11 cellular contexts compared by ENCODE assay signal in the genomic region with DNA sequence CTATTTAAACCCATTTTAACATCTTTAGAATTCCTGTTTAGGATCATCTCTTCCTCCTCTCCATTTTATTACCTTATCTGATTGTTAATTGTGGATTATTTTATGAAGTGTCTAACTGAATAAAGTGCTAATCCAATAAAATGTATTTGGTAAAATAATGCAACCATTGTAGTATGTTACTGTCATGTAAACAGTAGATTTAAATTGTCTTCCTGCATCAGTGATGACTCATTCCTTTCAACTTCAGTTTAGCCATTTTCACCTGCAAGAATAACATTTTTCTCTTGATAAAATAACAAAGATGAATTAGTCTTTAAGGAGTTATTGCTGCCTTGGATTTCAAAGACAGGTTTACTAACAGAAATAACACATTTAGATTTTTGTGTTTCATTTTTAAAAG. TPM values are rescaled to one million over a fixed set of nuclear protein-coding genes. Genes with fewer than 3 reads are reported as not detected.
DNase-seq lines count a peak whose midpoint lies in the region; ATAC-seq, FAIRE-seq and TF ChIP-seq lines count a peak whose summit lies in the region.
"Had no signal": no experiment of that assay in that cellular context is flagged by ENCODE, and none has a peak within 500 bp of the region (broad histone marks: within the 10 kb centered on the region; RNA-seq: fewer than 3 reads in every experiment).

No MANE protein-coding gene starts in this region.

- no peaks in the 10 kb centered on the region for H3K9me3 ChIP-seq in HepG2 (ENCODE audit: low read length)
- H3K9me3 ChIP-seq in right lobe of liver = no peaks in the 10 kb centered on the region
- H3K9me3 ChIP-seq in OCI-LY7 (ENCODE audit: low read length) = no peaks in the 10 kb centered on the region
- H3K9me3 ChIP-seq in endodermal cell (ENCODE audit: control insufficient read depth, low read length) = no peaks in the 10 kb centered on the region
- no peaks in the 10 kb centered on the region for H3K9me3 ChIP-seq in osteoblast (ENCODE audit: low read depth, low read length)
- H3K9me3 ChIP-seq: thyroid gland had no signal

- intact Hi-C loops in HepG2 (cut with micrococcal nuclease; ENCODE audit: unreplicated experiment) = loop anchor here (1.0 to 10.0 kb wide), 3 partner anchors 77 to 606 kb away; no protein-coding TSS in a partner anchor
- intact Hi-C loops in right lobe of liver (cut with DNase I) = no loop called here
- intact Hi-C loops in OCI-LY7 (cut with micrococcal nuclease; ENCODE audit: unreplicated experiment) = loop anchor here (2.0 kb wide), 1 partner anchor 220 kb away; no protein-coding TSS in a partner anchor

- peaks cover 64% of the 10 kb centered on the region for H3K4me1 Mint-ChIP-seq in endodermal cell

- H2AFZ ChIP-seq in HepG2 (ENCODE audit: low read length) (no peak overlapping the region), OCI-LY7 (ENCODE audit: low read length) (no peak overlapping the region), osteoblast (ENCODE audit: low read length) (no peak overlapping the region)

- no peak overlapping the region for H3K4me3 Mint-ChIP-seq in endodermal cell

- no peak for TF ChIP-seq CTCF in HepG2 (CRISPR knock-in tag; IDR thresholded peaks at IDR 0.05)
- no peak for TF ChIP-seq CTCF in right lobe of liver (IDR thresholded peaks at IDR 0.05)
- no peak for TF ChIP-seq CTCF in OCI-LY7 (conservative IDR thresholded peaks at IDR 0.05; ENCODE audit: low read length)
- no peak for TF ChIP-seq CTCF in endodermal cell (conservative IDR thresholded peaks at IDR 0.05)
- no peak for TF ChIP-seq CTCF in osteoblast (IDR thresholded peaks at IDR 0.05; ENCODE audit: extremely low read depth, low read depth, low read length)

- no peak for TF ChIP-seq RAD21 in HepG2 (CRISPR knock-in tag; IDR thresholded peaks at IDR 0.05)

- no peak overlapping the region for H3K27ac ChIP-seq in HepG2 (ENCODE audit: extremely low read length, insufficient read depth, low read length)
- H3K27ac ChIP-seq in right lobe of liver = peak overlapping the region in 1 of 3 donors; percentile 52
- H3K27ac ChIP-seq in OCI-LY7 (ENCODE audit: low read depth, low read length, poor library complexity, severe bottlenecking) = no peak overlapping the region
- no peak overlapping the region for H3K27ac ChIP-seq in endodermal cell (ENCODE audit: low read depth, low read length)
- no peak overlapping the region for H3K27ac ChIP-seq in osteoblast (ENCODE audit: low read depth, low read length)

- no peak for TF ChIP-seq POLR2A in HepG2 (IDR thresholded peaks at IDR 0.05; ENCODE audit: insufficient read depth in 1 of 2, low read depth in 2 of 2, low read length in 2 of 2)
- no peak for TF ChIP-seq POLR2A in right lobe of liver (IDR thresholded peaks at IDR 0.05)

- CTCF ChIA-PET in HepG2 (lab: Yijun Ruan, JAX; ENCODE audit: low intra/inter-chr PET ratio, low total read pairs) = interaction anchor here (1.2 to 3.0 kb wide), 3 partner anchors 217 to 228 kb away, joined by 4 to 32 read pairs (median 4); no protein-coding TSS in a partner anchor
- CTCF ChIA-PET in OCI-LY7 (lab: Charles Lee; ENCODE audit: unreplicated experiment) = no interaction called here

- no peaks in the 10 kb centered on the region for H3K36me3 ChIP-seq in HepG2 (replicated peaks in 1 of 2; ENCODE audit: control insufficient read depth in 1 of 2, insufficient read depth in 2 of 2, low read length in 2 of 2)
- H3K36me3 ChIP-seq in right lobe of liver = no peaks in the 10 kb centered on the region
- H3K36me3 ChIP-seq in OCI-LY7 (ENCODE audit: insufficient read depth, low read length) = peaks cover 7% of the 10 kb centered on the region; the same call in 1 of the 2 replicates
- peaks cover 4% of the 10 kb centered on the region for H3K36me3 ChIP-seq in endodermal cell (ENCODE audit: control insufficient read depth, insufficient read depth, low read length)
- H3K36me3 ChIP-seq in osteoblast (ENCODE audit: insufficient read depth, low read length) = no peaks in the 10 kb centered on the region
- H3K36me3 ChIP-seq: thyroid gland had no signal

- no peaks in the 10 kb centered on the region for H3K9me3 Mint-ChIP-seq in endodermal cell

- H3K79me2 ChIP-seq in HepG2 (ENCODE audit: insufficient read depth, low read length) = peaks cover 97% of the 10 kb centered on the region
- peaks cover 93% of the 10 kb centered on the region for H3K79me2 ChIP-seq in OCI-LY7 (ENCODE audit: insufficient read depth, low read depth, low read length)
- H3K79me2 ChIP-seq in osteoblast (ENCODE audit: insufficient read depth, low read length) = peaks cover 91% of the 10 kb centered on the region

- H3K4me1 ChIP-seq in HepG2 (ENCODE audit: insufficient read depth, low read length) = peaks cover 62% of the 10 kb centered on the region
- H3K4me1 ChIP-seq in right lobe of liver = peaks cover 0 to 79% (median 20%) of the 10 kb centered on the region in 4 donors
- H3K4me1 ChIP-seq in OCI-LY7 (ENCODE audit: insufficient read depth, low read length, poor library complexity, severe bottlenecking) = peaks cover 46% of the 10 kb centered on the region
- peaks cover 4% of the 10 kb centered on the region for H3K4me1 ChIP-seq in endodermal cell (ENCODE audit: control insufficient read depth, insufficient read depth, low read length)
- peaks cover 17% of the 10 kb centered on the region for H3K4me1 ChIP-seq in osteoblast (ENCODE audit: insufficient read depth, low read length)

- H3K27ac Mint-ChIP-seq in endodermal cell = no peak overlapping the region

- TF ChIP-seq EP300 in HepG2 (IDR thresholded peaks at IDR 0.05; ENCODE audit: low read depth in 2 of 2, low read length in 2 of 2) = no peak
- TF ChIP-seq EP300 in HepG2 (CRISPR knock-in tag; IDR thresholded peaks at IDR 0.05; ENCODE audit: borderline replicate concordance) = no peak

- no peaks in the 10 kb centered on the region for H3K9me2 ChIP-seq in OCI-LY7 (ENCODE audit: insufficient read depth, low read length)

- H3K4me2 ChIP-seq in HepG2 (ENCODE audit: low read depth, low read length) (peak overlapping the region; percentile 82), OCI-LY7 (ENCODE audit: low read length) (peak overlapping the region; percentile 78), osteoblast (ENCODE audit: insufficient read depth, low read length) (no peak overlapping the region)

- H3K27me3 ChIP-seq in HepG2 (ENCODE audit: control insufficient read depth in 1 of 2, insufficient read depth in 2 of 2, low read length in 2 of 2) (no peaks in the 10 kb centered on the region; a peak in 1 of 5 replicates), right lobe of liver (no peaks in the 10 kb centered on the region), endodermal cell (ENCODE audit: control insufficient read depth, insufficient read depth, low read length, poor library complexity, severe bottlenecking) (no peaks in the 10 kb centered on the region), osteoblast (ENCODE audit: insufficient read depth, low read length) (no peaks in the 10 kb centered on the region)
- H3K27me3 ChIP-seq: thyroid gland had no signal

- H3K27me3 Mint-ChIP-seq in endodermal cell (ENCODE audit: insufficient read depth) = no peaks in the 10 kb centered on the region

- peaks cover 82% of the 10 kb centered on the region for H4K20me1 ChIP-seq in HepG2 (ENCODE audit: insufficient read depth, low read length)
- peaks cover 53% of the 10 kb centered on the region for H4K20me1 ChIP-seq in OCI-LY7 (ENCODE audit: insufficient read depth, low read length)
- H4K20me1 ChIP-seq in osteoblast (ENCODE audit: insufficient read depth, low read length) = peaks cover 46% of the 10 kb centered on the region

- POLR2A ChIA-PET in HepG2 (lab: Yijun Ruan, JAX) = interaction anchor here (1.5 kb wide), 1 partner anchor 35 kb away, joined by 5 read pairs; no protein-coding TSS in a partner anchor
- POLR2A ChIA-PET in OCI-LY7 (lab: Charles Lee) = interaction anchor here (0.5 to 1.1 kb wide), 3 partner anchors 207 to 618 kb away, joined by 3 to 6 read pairs (median 3); partner anchors contain the start of genes DTL and INTS7

- no peak for FAIRE-seq in HepG2 (lab: Jason Lieb, UNC)

- H3K4me3 ChIP-seq in HepG2 (replicated peaks in 1 of 3; ENCODE audit: insufficient read depth in 1 of 3, low read depth in 2 of 3, low read length in 3 of 3) = no peak overlapping the region
- no peak overlapping the region for H3K4me3 ChIP-seq in right lobe of liver
- H3K4me3 ChIP-seq in OCI-LY7 (ENCODE audit: low read depth, low read length, poor library complexity, severe bottlenecking) = no peak overlapping the region
- H3K4me3 ChIP-seq in endodermal cell (ENCODE audit: low read length) = peak overlapping the region; percentile 13
- no peak overlapping the region for H3K4me3 ChIP-seq in osteoblast (ENCODE audit: insufficient read depth, low read length)
- H3K4me3 ChIP-seq: thyroid gland had no signal

- in situ Hi-C loops in HepG2 (cut with HindIII; ENCODE audit: extremely low pct_ligation_motif_present, low pct_unique_long_range_greater_than_20kb) = loop anchor here (5.0 kb wide), 1 partner anchor 218 kb away; no protein-coding TSS in a partner anchor

- H3K9ac ChIP-seq in HepG2 (ENCODE audit: insufficient read depth, low read depth, low read length) (no peak overlapping the region), endodermal cell (ENCODE audit: extremely low read depth, low read length, poor library complexity, severe bottlenecking) (no peak overlapping the region)

- no peaks in the 10 kb centered on the region for H3K36me3 Mint-ChIP-seq in endodermal cell (ENCODE audit: low read depth)

- ATAC-seq in HepG2 (no peak), right lobe of liver (no peak)

- peak; percentile 16 for DNase-seq in HepG2 (ENCODE audit: low spot score)
- DNase-seq in right lobe of liver = no peak
- DNase-seq in OCI-LY7 (ENCODE audit: low spot score) = no peak
- no peak for DNase-seq in endodermal cell
- no peak for DNase-seq in osteoblast (ENCODE audit: insufficient read length, low spot score, missing footprints)
- DNase-seq in HPDE6-E6E7 (ENCODE audit: extremely low spot score) = no peak
- DNase-seq in cerebellum (ENCODE audit: low spot score) = no peak
- DNase-seq in NCI-H510A (lab: John Stamatoyannopoulos, UW) = no peak
- DNase-seq: effector CD8-positive, alpha-beta T cell; NCI-H774; thyroid gland had no signal

- no TSS peak for BruUV-seq in HepG2 (replicated peaks; lab: Mats Ljungman, UMichigan)
- BruUV-seq in OCI-LY7 (replicated peaks; lab: Mats Ljungman, UMichigan) = no TSS peak

RNA-seq across cellular contexts. Expression of gene PPP2R5A, which starts 5.4 kb away (rescaled TPM):
- total RNA-seq in HepG2 (2016; rRNA removed; fragmentation: Illumina TruSeq; extraction: Trizol) (22.0 and 26.5 TPM in 2 replicates), right lobe of liver (10 to 100 TPM; 28.5 to 57.2 (median 33.3) TPM), OCI-LY7 (2022) (36.0 and 37.7 TPM in 2 replicates), endodermal cell (10 to 100 TPM; 40.7 to 41.4 TPM), osteoblast (21.4 and 24.8 TPM in 2 replicates), cerebellum (15.7 TPM)
- total RNA-seq in HepG2 (2016; cell fraction: cytosol; rRNA removed; fragmentation: Illumina TruSeq; extraction: Trizol; ENCODE audit: low read depth) = 6.9 and 7.3 TPM in 2 replicates
- total RNA-seq in HepG2 (2016; cell fraction: insoluble cytoplasmic fraction; rRNA removed; fragmentation: Illumina TruSeq; extraction: Trizol) = 21.8 and 25.0 TPM in 2 replicates
- 22.7 and 24.3 TPM in 2 replicates for total RNA-seq in HepG2 (2016; cell fraction: membrane; rRNA removed; fragmentation: Illumina TruSeq; extraction: Trizol)
- 15.8 and 16.6 TPM in 2 replicates for total RNA-seq in HepG2 (2016; cell fraction: nucleus; rRNA removed; fragmentation: Illumina TruSeq; extraction: Trizol)
- polyA plus RNA-seq in HepG2 (2011; rRNA removed) = 27.5 and 31.4 TPM in 2 replicates
- 14.2 and 20.6 TPM in 2 replicates for polyA plus RNA-seq in HepG2 (2011; cell fraction: cytosol; rRNA removed)
- polyA plus RNA-seq in HepG2 (2011; cell fraction: nucleus; rRNA removed) = 13.4 and 15.4 TPM in 2 replicates
- 20.6 and 22.6 TPM in 2 replicates for polyA plus RNA-seq in HepG2 (2012)
- polyA plus RNA-seq in HepG2 (2016; cell fraction: cytosol; fragmentation: Illumina TruSeq; extraction: Trizol; ENCODE audit: low read depth) = 5.8 and 6.4 TPM in 2 replicates
- polyA plus RNA-seq in HepG2 (2016; cell fraction: insoluble cytoplasmic fraction; fragmentation: Illumina TruSeq; extraction: Trizol; ENCODE audit: low read depth) = 27.2 and 28.9 TPM in 2 replicates
- polyA plus RNA-seq in HepG2 (2016; cell fraction: membrane; fragmentation: Illumina TruSeq; extraction: Trizol; ENCODE audit: low read depth) = 18.6 and 19.6 TPM in 2 replicates
- 19.9 and 22.9 TPM in 2 replicates for polyA plus RNA-seq in HepG2 (2016; cell fraction: nucleus; fragmentation: Illumina TruSeq; extraction: Trizol; ENCODE audit: insufficient read depth, low read depth)
- polyA minus RNA-seq in HepG2 (2011; rRNA and poly(A)+ RNA removed; ENCODE audit: low replicate concordance) = 10.8 and 12.7 TPM in 2 replicates
- polyA minus RNA-seq in HepG2 (2011; cell fraction: cytosol; rRNA and poly(A)+ RNA removed) = 16.4 and 21.3 TPM in 2 replicates
- 21.4 and 23.7 TPM in 2 replicates for polyA minus RNA-seq in HepG2 (2011; cell fraction: nucleus; rRNA and poly(A)+ RNA removed)
- total RNA-seq in OCI-LY7 (2014; rRNA removed; shearing (Covaris generic)) = 26.8 and 28.0 TPM in 2 replicates
- 17.7 TPM for polyA plus RNA-seq in endodermal cell (2013, experiment 1 of 2)
- polyA plus RNA-seq in endodermal cell (2013, experiment 2 of 2) = 18.3 TPM

Comparison
In these comparisons a context has a peak if more than half of its experiments do, and no peak if none do; other contexts are left out.
1. intact Hi-C loops: an anchor here in HepG2 (1.0 to 10.0 kb wide) and OCI-LY7 (2.0 kb wide); none called in right lobe of liver.